Comparison of ENCODE assay signal across 25 cellular contexts in genomic region chr7:139382439-139382838, GRCh38.
"Had no signal": no experiment of that assay in that cellular context is flagged by ENCODE, and none has a peak within 500 bp of the region (broad histone marks: within the 10 kb centered on the region; RNA-seq: fewer than 3 reads in every experiment).

No MANE protein-coding gene starts in this region.

- ATAC-seq: activated T-cell treated with anti-CD3 and anti-CD28 coated beads, Interleukin-2, amount 50 U/mL, for 4 hours; foreskin keratinocyte; naive thymus-derived CD8-positive, alpha-beta T cell; stimulated activated naive CD8-positive, alpha-beta T cell treated with anti-CD3 and anti-CD28 coated beads, Interleukin-15, Interleukin-2, amounts not matched to agents 100 U/mL and 50 U/mL, for 24 hours; upper lobe of right lung had no signal

- H2AFZ ChIP-seq: neural progenitor cell had no signal

- H3K9ac ChIP-seq: neural progenitor cell had no signal

- H3K27me3 ChIP-seq: adrenal gland, foreskin keratinocyte, neural progenitor cell, thyroid gland, upper lobe of right lung had no signal

- H3K27ac Mint-ChIP-seq: activated naive CD8-positive, alpha-beta T cell; activated T-helper 2 cell treated with anti-CD3 and anti-CD28 coated beads, Interferon-gamma antibody, Interleukin-2, Interleukin-4, amounts not matched to agents 10 μg/mL and 5 μg/mL and 100 μg/mL, durations not matched to agents 14 hours and 24 hours and 36 hours; mesothelial cell of epicardium; neural progenitor cell had no signal

- H3K27ac ChIP-seq: adrenal gland, foreskin keratinocyte, left ventricle myocardium inferior, neural progenitor cell, prostate gland, upper lobe of right lung had no signal

- H3K36me3 ChIP-seq: prostate gland had no signal

- H3K4me3 ChIP-seq: adrenal gland, left ventricle myocardium inferior, neural progenitor cell, prostate gland, thyroid gland, upper lobe of right lung had no signal

- H3K4me3 Mint-ChIP-seq: activated naive CD8-positive, alpha-beta T cell; activated T-cell treated with anti-CD3 and anti-CD28 coated beads, Interleukin-2, amount 50 U/mL, for 4 hours; mesothelial cell of epicardium; naive thymus-derived CD8-positive, alpha-beta T cell; neural progenitor cell had no signal

- H3K4me1 ChIP-seq: adrenal gland, neural progenitor cell, prostate gland, upper lobe of right lung had no signal

- H3K9me3 ChIP-seq: adrenal gland, left ventricle myocardium inferior, prostate gland, thyroid gland, upper lobe of right lung had no signal

- H3K9me3 Mint-ChIP-seq: activated T-cell treated with anti-CD3 and anti-CD28 coated beads, Interleukin-2, amount 50 U/mL, for 4 hours; activated T-helper 2 cell treated with anti-CD3 and anti-CD28 coated beads, Interferon-gamma antibody, Interleukin-2, Interleukin-4, amounts not matched to agents 10 μg/mL and 5 μg/mL and 100 μg/mL, durations not matched to agents 14 hours and 24 hours and 36 hours; mesothelial cell of epicardium; naive thymus-derived CD8-positive, alpha-beta T cell; neural progenitor cell had no signal

- H3K4me1 Mint-ChIP-seq: mesothelial cell of epicardium, neural progenitor cell had no signal

- DNase-seq: activated CD4-positive, alpha-beta T cell treated with anti-CD3 and anti-CD28 coated beads for 4 hours; activated CD4-positive, alpha-beta T cell treated with anti-CD3 and anti-CD28 coated beads, Interleukin-2, amount 50 U/mL, for 48 hours; activated CD4-positive, CD25-positive, alpha-beta regulatory T cell; activated CD8-positive, alpha-beta memory T cell treated with anti-CD3 and anti-CD28 coated beads, Interleukin-2, amount 50 U/mL, for 48 hours; activated naive CD4-positive, alpha-beta T cell; activated T-cell treated with anti-CD3 and anti-CD28 coated beads, Interleukin-2, amount 50 U/mL, for 4 hours; adrenal gland; central memory CD4-positive, alpha-beta T cell; effector memory CD4-positive, alpha-beta T cell; foreskin keratinocyte; hippocampal formation; kidney glomerular epithelial cell; left ventricle myocardium inferior; mammary epithelial cell; naive thymus-derived CD8-positive, alpha-beta T cell; stimulated activated CD4-positive, alpha-beta T cell treated with anti-CD3 and anti-CD28 coated beads, Interleukin-4, amount 100 ng/mL, for 24 hours; stimulated activated naive CD8-positive, alpha-beta T cell treated with anti-CD3 and anti-CD28 coated beads, Interleukin-15, Interleukin-2, amounts not matched to agents 100 U/mL and 50 U/mL, for 24 hours; thyroid gland; upper lobe of right lung had no signal

- FAIRE-seq: astrocyte had no signal

- H3K4me2 ChIP-seq: neural progenitor cell had no signal

- H3K27me3 Mint-ChIP-seq: activated naive CD8-positive, alpha-beta T cell; naive thymus-derived CD8-positive, alpha-beta T cell had no signal
